8 cellular contexts compared by ENCODE assay signal in genomic region chr16:48156790-48157209, GRCh38. TPM values are rescaled to one million over a fixed set of nuclear protein-coding genes. Genes with fewer than 3 reads are reported as not detected.
DNase-seq lines count a peak whose midpoint lies in the region; ATAC-seq, FAIRE-seq and TF ChIP-seq lines count a peak whose summit lies in the region.

No MANE protein-coding gene starts in this region.

- H3K4me3 ChIP-seq in right atrium auricular region (no peak overlapping the region), retinal pigment epithelial cell (ENCODE audit: low read length) (no peak overlapping the region)

- H3K27ac Mint-ChIP-seq in T-helper 2 cell treated with Interferon-gamma antibody and Interleukin-4, amounts not matched to agents 5 μg/mL and 100 μg/mL, for 36 hours, result no peak overlapping the region

- no peaks in the 10 kb centered on the region for H3K9me3 ChIP-seq in right atrium auricular region

- H3K4me1 Mint-ChIP-seq in T-helper 2 cell treated with Interferon-gamma antibody and Interleukin-4, amounts not matched to agents 5 μg/mL and 100 μg/mL, for 36 hours (ENCODE audit: low read depth), result peaks cover 10% of the 10 kb centered on the region

- H3K27me3 Mint-ChIP-seq in T-helper 2 cell treated with Interferon-gamma antibody and Interleukin-4, amounts not matched to agents 5 μg/mL and 100 μg/mL, for 36 hours (ENCODE audit: low read depth), result peaks cover 25% of the 10 kb centered on the region

- H3K9me3 Mint-ChIP-seq in T-helper 2 cell treated with Interferon-gamma antibody and Interleukin-4, amounts not matched to agents 5 μg/mL and 100 μg/mL, for 36 hours, result no peaks in the 10 kb centered on the region

- ATAC-seq in HG02973 (IDR thresholded peaks at IDR 0.05; ENCODE audit: unreplicated experiment), result no peak

- no peaks in the 10 kb centered on the region for H3K36me3 ChIP-seq in right atrium auricular region

- peaks cover 0 to 8% of the 10 kb centered on the region in 2 donors for H3K4me1 ChIP-seq in right atrium auricular region

- TF ChIP-seq CTCF in right atrium auricular region (IDR thresholded peaks at IDR 0.05) (peak; percentile 83 to 96), retinal pigment epithelial cell (conservative IDR thresholded peaks at IDR 0.05; ENCODE audit: low read depth, low read length) (peak; percentile 91)

- peak; percentile 92 for FAIRE-seq in GM19239 (lab: Jason Lieb, UNC)

- H3K36me3 Mint-ChIP-seq in T-helper 2 cell treated with Interferon-gamma antibody and Interleukin-4, amounts not matched to agents 5 μg/mL and 100 μg/mL, for 36 hours (ENCODE audit: low read depth), result no peaks in the 10 kb centered on the region

- H3K27ac ChIP-seq in right atrium auricular region, result no peak overlapping the region

- H3K4me3 Mint-ChIP-seq in T-helper 2 cell treated with Interferon-gamma antibody and Interleukin-4, amounts not matched to agents 5 μg/mL and 100 μg/mL, for 36 hours, result no peak overlapping the region

- H3K27me3 ChIP-seq in right atrium auricular region, result no peaks in the 10 kb centered on the region

- DNase-seq in AG08396 (ENCODE audit: low spot score) (peak; percentile 79), GM19239 (ENCODE audit: insufficient read length, low spot score) (peak; percentile 58), NCI-H1105 (lab: John Stamatoyannopoulos, UW) (peak; percentile 71), amygdala (lab: John Stamatoyannopoulos, UW) (peak in 55 of 56 donors; percentile 7 to 86 (median 55)), right atrium auricular region (ENCODE audit: low spot score) (peak; percentile 79), retinal pigment epithelial cell (ENCODE audit: low read depth) (no peak)
- peak; percentile 73 for DNase-seq in T-helper 2 cell treated with Interferon-gamma antibody and Interleukin-4, amounts not matched to agents 5 μg/mL and 100 μg/mL, for 36 hours (ENCODE audit: low spot score)

RNA-seq across cellular contexts. Expression of gene ABCC12, which starts 1.0 kb away (rescaled TPM):
- not detected for total RNA-seq in right atrium auricular region
